In genomic region chr10:17146888-17147287, GRCh38 we compare ENCODE assay signal across 24 cellular contexts.
"Had no signal": no experiment of that assay in that cellular context is flagged by ENCODE, and none has a peak within 500 bp of the region (broad histone marks: within the 10 kb centered on the region; RNA-seq: fewer than 3 reads in every experiment).

No MANE protein-coding gene starts in this region.

- H3K4me3 Mint-ChIP-seq: immature natural killer cell; naive B cell; nephron progenitor cell; stimulated activated memory B cell treated with anti-CD40 and anti-IgM and Interleukin-4, amounts not matched to agents 10 μg/mL and 1 μg/mL and 100 μg/mL, for 72 hours; stimulated activated naive CD8-positive, alpha-beta T cell treated with anti-CD3 and anti-CD28 coated beads, Interleukin-15, Interleukin-2, amounts not matched to agents 100 ng/mL and 50 ng/mL, for 24 hours had no signal

- H3K27ac Mint-ChIP-seq: immature natural killer cell; nephron progenitor cell; stimulated activated memory B cell treated with anti-CD40 and anti-IgM and Interleukin-4, amounts not matched to agents 10 μg/mL and 1 μg/mL and 100 μg/mL, for 72 hours; stimulated activated naive CD8-positive, alpha-beta T cell treated with anti-CD3 and anti-CD28 coated beads, Interleukin-15, Interleukin-2, amounts not matched to agents 100 ng/mL and 50 ng/mL, for 24 hours had no signal

- H3K4me1 Mint-ChIP-seq: immature natural killer cell; naive B cell; stimulated activated memory B cell treated with anti-CD40 and anti-IgM and Interleukin-4, amounts not matched to agents 10 μg/mL and 1 μg/mL and 100 μg/mL, for 72 hours had no signal

- H3K27ac ChIP-seq: dorsolateral prefrontal cortex, foreskin keratinocyte, parathyroid adenoma, psoas muscle, right lobe of liver, testis, upper lobe of right lung, vagina had no signal

- DNase-seq: cortex of kidney; dorsolateral prefrontal cortex; effector CD8-positive, alpha-beta T cell; foreskin keratinocyte; immature natural killer cell; left colon; left ventricle myocardium superior; mesenchymal stem cell; naive B cell; nephron progenitor cell; psoas muscle; retina; right lobe of liver; spleen; stimulated activated CD4-positive, alpha-beta T cell treated with anti-CD3 and anti-CD28 coated beads, Interleukin-15, amount 100 ng/mL, for 24 hours; stimulated activated CD4-positive, alpha-beta T cell treated with anti-CD3 and anti-CD28 coated beads, Interleukin-1b, Interleukin-23, amount 100 ng/mL, for 48 hours; stimulated activated CD4-positive, alpha-beta T cell treated with anti-CD3 and anti-CD28 coated beads, Interleukin-4, amount 100 ng/mL, for 24 hours; testis; upper lobe of right lung had no signal

- H3K27me3 Mint-ChIP-seq: naive B cell; stimulated activated memory B cell treated with anti-CD40 and anti-IgM and Interleukin-4, amounts not matched to agents 10 μg/mL and 1 μg/mL and 100 μg/mL, for 72 hours; stimulated activated naive CD8-positive, alpha-beta T cell treated with anti-CD3 and anti-CD28 coated beads, Interleukin-15, Interleukin-2, amounts not matched to agents 100 ng/mL and 50 ng/mL, for 24 hours had no signal

- ATAC-seq: esophagus mucosa; foreskin keratinocyte; left colon; left ventricle myocardium superior; psoas muscle; right lobe of liver; stimulated activated memory B cell treated with anti-CD40 and anti-IgM and Interleukin-4, amounts not matched to agents 10 μg/mL and 1 μg/mL and 100 μg/mL, for 72 hours; upper lobe of right lung had no signal

- H3K9me3 Mint-ChIP-seq: immature natural killer cell; naive B cell; stimulated activated memory B cell treated with anti-CD40 and anti-IgM and Interleukin-4, amounts not matched to agents 10 μg/mL and 1 μg/mL and 100 μg/mL, for 72 hours; stimulated activated naive CD8-positive, alpha-beta T cell treated with anti-CD3 and anti-CD28 coated beads, Interleukin-15, Interleukin-2, amounts not matched to agents 100 ng/mL and 50 ng/mL, for 24 hours had no signal
